ENCODE assay signal across 9 cellular contexts in the genomic region with DNA sequence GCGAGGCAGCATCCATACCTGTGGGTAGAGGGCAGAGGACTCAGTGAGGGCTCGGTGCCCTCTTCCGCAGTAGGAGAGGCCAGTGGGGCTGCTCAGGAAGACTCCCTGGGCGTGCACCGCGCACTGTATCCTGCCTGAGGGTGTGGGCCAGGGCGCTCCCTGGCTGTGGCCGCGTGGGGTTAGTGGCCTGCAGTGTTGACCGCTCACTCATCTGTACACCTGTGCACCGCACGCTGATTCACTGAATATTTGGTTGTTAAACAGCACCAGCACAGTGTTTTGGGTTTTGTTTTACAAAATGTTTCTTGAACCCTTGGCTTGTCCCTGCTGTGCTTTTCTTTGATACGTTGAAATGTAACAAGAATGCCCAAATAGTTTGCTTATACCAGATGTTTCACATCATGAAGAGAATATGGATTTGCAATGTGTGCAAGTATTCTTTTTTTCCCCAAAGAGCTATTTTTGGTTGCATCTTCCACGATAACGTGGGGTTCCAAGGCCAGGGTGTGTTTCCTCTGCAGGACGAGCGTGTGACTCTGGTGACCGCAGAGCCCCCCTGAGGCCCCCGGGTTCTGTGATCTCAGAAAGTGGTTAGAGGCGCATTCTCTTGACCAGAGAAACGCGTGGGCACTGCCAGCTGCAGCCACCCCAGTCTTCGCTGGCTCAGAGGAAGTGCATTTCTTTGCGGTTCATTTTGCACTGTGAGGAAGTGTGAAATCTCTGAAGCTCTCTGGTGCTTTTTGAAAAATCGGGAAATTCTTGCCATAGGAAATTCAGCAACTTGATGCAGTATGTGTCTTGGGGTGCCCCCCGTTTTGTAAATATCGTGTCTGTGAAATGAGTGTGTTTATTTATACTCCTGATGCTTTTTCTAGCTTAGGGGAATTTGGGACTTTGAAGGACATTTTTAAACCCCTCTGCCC. TPM values are rescaled to one million over a fixed set of nuclear protein-coding genes. Genes with fewer than 3 reads are reported as not detected.
DNase-seq lines count a peak whose midpoint lies in the region; ATAC-seq, FAIRE-seq and TF ChIP-seq lines count a peak whose summit lies in the region.
"Had no signal": no experiment of that assay in that cellular context is flagged by ENCODE, and none has a peak within 500 bp of the region (broad histone marks: within the 10 kb centered on the region; RNA-seq: fewer than 3 reads in every experiment).

No MANE protein-coding gene starts in this region.

- H3K9ac ChIP-seq in astrocyte (ENCODE audit: low read length), result peak overlapping the region; percentile 65

- H3K9me2 ChIP-seq in DOHH2 (replicated peaks; ENCODE audit: control insufficient read depth, low read length), result no peaks in the 10 kb centered on the region

- WGBS in esophagus squamous epithelium, 2 donors, result 58 to 65% methylated on average over 21 to 27 of the region's 27 CpGs

- H4K20me1 ChIP-seq in DOHH2 (ENCODE audit: control insufficient read depth, insufficient read depth, low read depth, low read length) (no peaks in the 10 kb centered on the region), astrocyte (ENCODE audit: insufficient read depth, low read length) (no peaks in the 10 kb centered on the region)

- TF ChIP-seq POLR2A in esophagus squamous epithelium (IDR thresholded peaks at IDR 0.05), result no peak

- H3K27ac ChIP-seq in DOHH2 (ENCODE audit: low read depth, low read length), result peak overlapping the region; percentile 84
- peak overlapping the region; percentile 86 for H3K27ac ChIP-seq in astrocyte (ENCODE audit: low read depth, low read length)
- peak overlapping the region; percentile 51 for H3K27ac ChIP-seq in neutrophil
- no peak overlapping the region for H3K27ac ChIP-seq in esophagus squamous epithelium

- no peak overlapping the region for H3K4me3 Mint-ChIP-seq in astrocyte (ENCODE audit: unreplicated experiment)

- ATAC-seq in GM21360 (IDR thresholded peaks at IDR 0.05; ENCODE audit: unreplicated experiment) (peak; percentile 44), HG03565 (IDR thresholded peaks at IDR 0.05; ENCODE audit: unreplicated experiment) (peak; percentile 45)

- DNase-seq in astrocyte (ENCODE audit: low read depth) (peak; percentile 86), esophagus squamous epithelium (lab: John Stamatoyannopoulos, UW) (no peak), NCI-H1694 treated with DMSO at 0.1 percent for 48 hours (lab: John Stamatoyannopoulos, UW) (no peak)
- DNase-seq in activated T-cell treated with anti-CD3 and anti-CD28 coated beads, Interleukin-2, amount 50 U/mL, for 1 hour, result no peak

- peaks cover 6% of the 10 kb centered on the region for H3K27me3 Mint-ChIP-seq in astrocyte (ENCODE audit: low read depth, unreplicated experiment)

- H3K27me3 ChIP-seq in DOHH2 (ENCODE audit: control insufficient read depth, low read length), result no peaks in the 10 kb centered on the region
- H3K27me3 ChIP-seq in astrocyte (ENCODE audit: insufficient read depth, low read length), result no peaks in the 10 kb centered on the region
- H3K27me3 ChIP-seq in neutrophil, result peaks cover 85% of the 10 kb centered on the region
- peaks cover 0 to 21% (median 0%) of the 10 kb centered on the region in 4 donors for H3K27me3 ChIP-seq in esophagus squamous epithelium

- H3K27ac Mint-ChIP-seq in astrocyte (ENCODE audit: unreplicated experiment), result no peak overlapping the region

- no peaks in the 10 kb centered on the region for H3K9me3 Mint-ChIP-seq in astrocyte (ENCODE audit: unreplicated experiment)

- peaks cover 43% of the 10 kb centered on the region for H3K79me2 ChIP-seq in DOHH2 (ENCODE audit: control insufficient read depth, low read length)
- peaks cover 5% of the 10 kb centered on the region for H3K79me2 ChIP-seq in astrocyte (ENCODE audit: insufficient read depth, low read length)

- peaks cover 13% of the 10 kb centered on the region for H3K4me1 Mint-ChIP-seq in astrocyte (ENCODE audit: low read depth, unreplicated experiment)

- H3K9me3 ChIP-seq in DOHH2 (ENCODE audit: control insufficient read depth, insufficient read depth, low read length) (peaks cover 9% of the 10 kb centered on the region), astrocyte (ENCODE audit: insufficient read depth, low read depth, low read length) (peaks cover 3% of the 10 kb centered on the region), neutrophil (no peaks in the 10 kb centered on the region), esophagus squamous epithelium (peaks cover 0 to 22% (median 4%) of the 10 kb centered on the region in 3 donors)

- intact Hi-C loops in esophagus squamous epithelium (cut with DNase I), result no loop called here

- H2AFZ ChIP-seq in astrocyte (ENCODE audit: low read depth, low read length), result no peak overlapping the region

- TF ChIP-seq CTCF in DOHH2 (IDR thresholded peaks at IDR 0.05; ENCODE audit: low read depth, low read length, poor library complexity, severe bottlenecking) (no peak), astrocyte (IDR thresholded peaks at IDR 0.05; ENCODE audit: insufficient read depth, low read depth, low read length) (no peak), neutrophil (IDR thresholded peaks at IDR 0.05) (no peak), esophagus squamous epithelium (IDR thresholded peaks at IDR 0.05) (no peak)

- peak; percentile 37 for FAIRE-seq in astrocyte (lab: Jason Lieb, UNC)
- FAIRE-seq: endometrium had no signal

- no peaks in the 10 kb centered on the region for H3K36me3 Mint-ChIP-seq in astrocyte (ENCODE audit: low read depth, unreplicated experiment)

- H3K4me2 ChIP-seq in DOHH2 (ENCODE audit: low read length) (peak overlapping the region; percentile 97), astrocyte (ENCODE audit: low read length) (peak overlapping the region; percentile 41)

- H3K36me3 ChIP-seq in DOHH2 (ENCODE audit: control insufficient read depth, low read length), result peaks cover 71% of the 10 kb centered on the region
- no peaks in the 10 kb centered on the region for H3K36me3 ChIP-seq in astrocyte (ENCODE audit: insufficient read depth, low read length)
- no peaks in the 10 kb centered on the region for H3K36me3 ChIP-seq in neutrophil
- no peaks in the 10 kb centered on the region for H3K36me3 ChIP-seq in esophagus squamous epithelium

- H3K4me1 ChIP-seq in DOHH2 (ENCODE audit: control insufficient read depth, low read length) (peaks cover 74% of the 10 kb centered on the region), astrocyte (ENCODE audit: insufficient read depth, low read length) (peaks cover 39% of the 10 kb centered on the region), neutrophil (ENCODE audit: control insufficient read depth in 1 of 2, insufficient read depth in 1 of 2, low read depth in 1 of 2, low read length in 1 of 2) (peaks cover 15 to 16% of the 10 kb centered on the region in 2 experiments), esophagus squamous epithelium (peaks cover 6 to 39% (median 7%) of the 10 kb centered on the region in 3 donors)

- peaks cover 31% of the 10 kb centered on the region for H3F3A ChIP-seq in DOHH2 (ENCODE audit: control insufficient read depth, insufficient read depth)

- H3K4me3 ChIP-seq in DOHH2 (ENCODE audit: low read length), result peak overlapping the region; percentile 38
- no peak overlapping the region for H3K4me3 ChIP-seq in astrocyte (ENCODE audit: insufficient read depth, low read depth, low read length)
- peak overlapping the region; percentile 6 to 35 for H3K4me3 ChIP-seq in neutrophil (ENCODE audit: low read depth in 1 of 2, low read length in 1 of 2)
- no peak overlapping the region for H3K4me3 ChIP-seq in esophagus squamous epithelium

RNA-seq across cellular contexts. Expression of a gene that starts 46.9 kb away (rescaled TPM):
- total RNA-seq in astrocyte (8.6 and 10.5 TPM in 2 replicates), esophagus squamous epithelium (1 to 10 TPM in 3 of 4 donors, under 1 TPM in 1; 0.66 to 1.5 (median 1.1) TPM)

Comparison
In these comparisons a context has a peak if more than half of its experiments do, and no peak if none do; other contexts are left out.
1. H3K27ac ChIP-seq: peak in DOHH2 (single experiment), astrocyte (single experiment) and neutrophil (single experiment); none in esophagus squamous epithelium (0 of 4).
2. H3K4me3 ChIP-seq: peak in DOHH2 (single experiment) and neutrophil (2 of 2); none in astrocyte (single experiment) and esophagus squamous epithelium (0 of 4).